10 cellular contexts compared by ENCODE assay signal in genomic region chr10:35781643-35782035, GRCh38.
DNase-seq lines count a peak whose midpoint lies in the region; ATAC-seq and TF ChIP-seq lines count a peak whose summit lies in the region.
"Had no signal": no experiment of that assay in that cellular context is flagged by ENCODE, and none has a peak within 500 bp of the region (broad histone marks: within the 10 kb centered on the region; RNA-seq: fewer than 3 reads in every experiment).

No MANE protein-coding gene starts in this region.

- TF ChIP-seq CTCF in epithelial cell of esophagus (IDR thresholded peaks at IDR 0.05; ENCODE audit: insufficient read depth, low read depth, low read length, missing control alignments) (no peak), smooth muscle cell (IDR thresholded peaks at IDR 0.05; ENCODE audit: borderline replicate concordance, insufficient read depth, poor library complexity, severe bottlenecking) (peak; percentile 22)

- no peaks in the 10 kb centered on the region for H3K4me1 Mint-ChIP-seq in activated naive CD4-positive, alpha-beta T cell treated with anti-CD3 and anti-CD28 coated beads for 36 hours (ENCODE audit: low read depth)

- peaks cover 3% of the 10 kb centered on the region for H3K9me3 Mint-ChIP-seq in activated naive CD4-positive, alpha-beta T cell treated with anti-CD3 and anti-CD28 coated beads for 36 hours

- H3K79me2 ChIP-seq in smooth muscle cell (ENCODE audit: low read depth) = no peaks in the 10 kb centered on the region

- no peak overlapping the region for H3K27ac Mint-ChIP-seq in activated naive CD4-positive, alpha-beta T cell treated with anti-CD3 and anti-CD28 coated beads for 36 hours

- peak; percentile 14 for DNase-seq in activated naive CD4-positive, alpha-beta T cell treated with anti-CD3 and anti-CD28 coated beads for 36 hours
- DNase-seq in activated naive CD4-positive, alpha-beta T cell treated with anti-CD3 and anti-CD28 coated beads, Interleukin-2, amount 50 U/mL, for 16 hours = no peak
- DNase-seq in NCI-H82 treated with DMSO at 0.1 percent for 48 hours (lab: John Stamatoyannopoulos, UW; ENCODE audit: unreplicated experiment) = peak; percentile 0
- DNase-seq in epithelial cell of esophagus (ENCODE audit: low read depth) = peak; percentile 15
- DNase-seq in smooth muscle cell (lab: John Stamatoyannopoulos, UW; ENCODE audit: unreplicated experiment) = no peak
- DNase-seq in GDM1 (lab: John Stamatoyannopoulos, UW) = no peak
- DNase-seq: NCI-H1694 treated with DMSO at 0.1 percent for 48 hours had no signal

- intact Hi-C loops in activated naive CD4-positive, alpha-beta T cell treated with anti-CD3 and anti-CD28 coated beads for 36 hours (cut with micrococcal nuclease) = loop anchor here (1.0 kb wide), 1 partner anchor 146 kb away; no protein-coding TSS in a partner anchor

- CTCF ChIA-PET in activated naive CD4-positive, alpha-beta T cell treated with anti-CD3 and anti-CD28 coated beads for 36 hours (lab: Charles Lee) = interaction anchor here (0.6 to 2.1 kb wide), 3 partner anchors 34 to 147 kb away, joined by 3 to 7 read pairs (median 3); no protein-coding TSS in a partner anchor

- H3K9ac ChIP-seq in smooth muscle cell (ENCODE audit: low read depth) = no peak overlapping the region
- H3K9ac ChIP-seq: BLaER1 had no signal

- H3K4me1 ChIP-seq in smooth muscle cell (ENCODE audit: low read depth) = no peaks in the 10 kb centered on the region

- H3K4me3 ChIP-seq in epithelial cell of esophagus (ENCODE audit: low read length) (no peak overlapping the region), smooth muscle cell (no peak overlapping the region)
- H3K4me3 ChIP-seq: BLaER1 had no signal

- H4K20me1 ChIP-seq in smooth muscle cell (ENCODE audit: low read depth) = no peaks in the 10 kb centered on the region
- H4K20me1 ChIP-seq: BLaER1 had no signal

- no peak overlapping the region for H3K4me3 Mint-ChIP-seq in activated naive CD4-positive, alpha-beta T cell treated with anti-CD3 and anti-CD28 coated beads for 36 hours

- H3F3A ChIP-seq in smooth muscle cell (ENCODE audit: low read depth) = no peaks in the 10 kb centered on the region

- ATAC-seq in HG03095 (IDR thresholded peaks at IDR 0.05; ENCODE audit: unreplicated experiment) = no peak
- no peak for ATAC-seq in GM19455 (IDR thresholded peaks at IDR 0.05; ENCODE audit: unreplicated experiment)

- H3K27me3 Mint-ChIP-seq in activated naive CD4-positive, alpha-beta T cell treated with anti-CD3 and anti-CD28 coated beads for 36 hours (ENCODE audit: low read depth) = peaks cover 12% of the 10 kb centered on the region

- WGBS in smooth muscle cell (ENCODE audit: low lambda C conversion rate) = 57% methylated on average over 5 of the region's 5 CpGs

- no peaks in the 10 kb centered on the region for H3K36me3 ChIP-seq in smooth muscle cell (ENCODE audit: low read depth)
- H3K36me3 ChIP-seq: BLaER1 had no signal

- no peaks in the 10 kb centered on the region for H3K27me3 ChIP-seq in smooth muscle cell (ENCODE audit: low read depth)
- H3K27me3 ChIP-seq: BLaER1 had no signal

- H2AFZ ChIP-seq in smooth muscle cell (ENCODE audit: low read depth) = no peak overlapping the region

- no peaks in the 10 kb centered on the region for H3K9me3 ChIP-seq in smooth muscle cell (replicated peaks; ENCODE audit: low read depth)

- H3K36me3 Mint-ChIP-seq in activated naive CD4-positive, alpha-beta T cell treated with anti-CD3 and anti-CD28 coated beads for 36 hours (ENCODE audit: low read depth) = no peaks in the 10 kb centered on the region

- H3K4me2 ChIP-seq in smooth muscle cell = no peak overlapping the region
- H3K4me2 ChIP-seq: BLaER1 had no signal

- no peak overlapping the region for H3K27ac ChIP-seq in smooth muscle cell (ENCODE audit: low read depth)
- H3K27ac ChIP-seq: BLaER1 had no signal

Comparison
In these comparisons a context has a peak if more than half of its experiments do, and no peak if none do; other contexts are left out.
1. DNase-seq: peak in activated naive CD4-positive, alpha-beta T cell treated with anti-CD3 and anti-CD28 coated beads for 36 hours (single experiment), NCI-H82 treated with DMSO at 0.1 percent for 48 hours (single experiment) and epithelial cell of esophagus (single experiment); none in activated naive CD4-positive, alpha-beta T cell treated with anti-CD3 and anti-CD28 coated beads, Interleukin-2, amount 50 U/mL, for 16 hours (single experiment), smooth muscle cell (single experiment) and GDM1 (single experiment).